ENCODE assay signal across 7 cellular contexts in genomic region chr5:42994285-42995151, GRCh38. TPM values are rescaled to one million over a fixed set of nuclear protein-coding genes. Genes with fewer than 3 reads are reported as not detected.
DNase-seq lines count a peak whose midpoint lies in the region; ATAC-seq and FAIRE-seq lines count a peak whose summit lies in the region.

No MANE protein-coding gene starts in this region.

- peak overlapping the region; percentile 86 for H3K27ac ChIP-seq in epithelial cell of prostate

- peak; percentile 40 for ATAC-seq in HG02938 (IDR thresholded peaks at IDR 0.05; ENCODE audit: unreplicated experiment)

- peak; percentile 26 for DNase-seq in GM18507 (ENCODE audit: extremely low spot score, insufficient read length, low read depth)
- peak; percentile 83 for DNase-seq in NCI-H82 treated with DMSO at 0.1 percent for 48 hours (lab: John Stamatoyannopoulos, UW; ENCODE audit: unreplicated experiment)
- peak; percentile 64 for DNase-seq in activated CD8-positive, alpha-beta memory T cell treated with anti-CD3 and anti-CD28 coated beads, Interleukin-2, amount 50 U/mL, for 1 hour (ENCODE audit: extremely low read depth)
- no peak for DNase-seq in epithelial cell of prostate (ENCODE audit: low read depth, low spot score)
- peak; percentile 89 for DNase-seq in myocyte (ENCODE audit: low read depth)
- DNase-seq in stimulated activated CD8-positive, alpha-beta memory T cell treated with anti-CD3 and anti-CD28 coated beads, Interleukin-7, amount 100 ng/mL, for 24 hours (ENCODE audit: low read depth): peak; percentile 77

- FAIRE-seq in GM18507 (lab: Jason Lieb, UNC): peak; percentile 93

RNA-seq across cellular contexts. Expression of gene ANXA2R, which starts 45.6 kb away (rescaled TPM):
- 0.86 and 0.88 TPM in 2 replicates for total RNA-seq in myocyte
- 1.0 TPM for polyA plus RNA-seq in myocyte (2012)
